ENCODE assay signal across 26 cellular contexts in the genomic region with DNA sequence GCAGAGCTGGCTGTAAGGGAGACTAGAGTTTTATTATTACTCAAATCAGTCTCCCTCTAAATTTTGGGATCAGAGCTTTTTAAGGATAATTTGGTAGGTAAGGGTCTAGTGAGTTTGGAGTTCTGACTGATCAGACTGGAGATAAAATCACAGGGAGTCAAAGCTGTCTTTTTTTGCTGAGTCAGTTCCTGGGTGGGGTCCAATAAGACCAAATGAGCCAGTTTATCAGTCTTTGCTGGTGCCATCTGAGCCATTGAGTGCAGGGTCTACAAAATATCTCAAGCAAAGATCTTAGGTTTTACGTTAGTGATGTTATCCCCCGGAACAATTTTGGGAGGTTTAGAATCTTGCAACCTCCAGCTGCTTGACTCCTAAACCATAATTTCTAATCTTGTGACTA.
"Had no signal": no experiment of that assay in that cellular context is flagged by ENCODE, and none has a peak within 500 bp of the region (broad histone marks: within the 10 kb centered on the region; RNA-seq: fewer than 3 reads in every experiment).

No MANE protein-coding gene starts in this region.

- H3K4me3 Mint-ChIP-seq: activated CD4-positive, alpha-beta memory T cell treated with anti-CD3 and anti-CD28 coated beads, Interleukin-2, amount 10 ng/mL, durations not matched to agents 7 days and 5 days; activated CD4-positive, alpha-beta T cell treated with anti-CD3 and anti-CD28 coated beads, Interleukin-2, amount 10 ng/mL, durations not matched to agents 7 days and 5 days; activated naive CD4-positive, alpha-beta T cell treated with anti-CD3 and anti-CD28 coated beads, Interleukin-2, amount 10 ng/mL, durations not matched to agents 7 days and 5 days; activated T-cell treated with anti-CD3 and anti-CD28 coated beads, Interleukin-2, amount 50 U/mL, for 24 hours; central memory CD8-positive, alpha-beta T cell; dendritic cell treated with granulocyte-macrophage colony-stimulating factor and Interleukin-4, amounts not matched to agents 40 ng/mL and 50 ng/mL, for 4 days; memory B cell; natural killer cell; stimulated activated effector memory CD8-positive, alpha-beta T cell treated with anti-CD3 and anti-CD28 coated beads, Interleukin-12 subunit alpha, Interleukin-12 subunit beta, amount 100 ng/mL, for 72 hours; stimulated activated naive CD8-positive, alpha-beta T cell treated with anti-CD3 and anti-CD28 coated beads, Interleukin-15, Interleukin-2, amounts not matched to agents 100 ng/mL and 50 ng/mL, for 24 hours; type B pancreatic cell; WTC11 had no signal

- H3K4me1 ChIP-seq: esophagus muscularis mucosa, foreskin keratinocyte, heart left ventricle had no signal

- H3K4me3 ChIP-seq: esophagus muscularis mucosa, heart left ventricle, skin epidermis had no signal

- ATAC-seq: foreskin keratinocyte; heart left ventricle; natural killer cell; sciatic nerve; stimulated activated effector memory CD8-positive, alpha-beta T cell treated with anti-CD3 and anti-CD28 coated beads, Interleukin-12 subunit alpha, Interleukin-12 subunit beta, amount 100 ng/mL, for 72 hours; WTC11 had no signal

- H3K9me3 ChIP-seq: esophagus muscularis mucosa had no signal

- H3K4me1 Mint-ChIP-seq: activated CD4-positive, alpha-beta memory T cell treated with anti-CD3 and anti-CD28 coated beads, Interleukin-2, amount 10 ng/mL, durations not matched to agents 7 days and 5 days; activated CD4-positive, alpha-beta T cell treated with anti-CD3 and anti-CD28 coated beads, Interleukin-2, amount 10 ng/mL, durations not matched to agents 7 days and 5 days; activated naive CD4-positive, alpha-beta T cell treated with anti-CD3 and anti-CD28 coated beads, Interleukin-2, amount 10 ng/mL, durations not matched to agents 7 days and 5 days; central memory CD8-positive, alpha-beta T cell; memory B cell; stimulated activated effector memory CD8-positive, alpha-beta T cell treated with anti-CD3 and anti-CD28 coated beads, Interleukin-12 subunit alpha, Interleukin-12 subunit beta, amount 100 ng/mL, for 72 hours; WTC11 had no signal

- H3K27me3 Mint-ChIP-seq: activated CD4-positive, alpha-beta memory T cell treated with anti-CD3 and anti-CD28 coated beads, Interleukin-2, amount 10 ng/mL, durations not matched to agents 7 days and 5 days; activated CD4-positive, alpha-beta T cell treated with anti-CD3 and anti-CD28 coated beads, Interleukin-2, amount 10 ng/mL, durations not matched to agents 7 days and 5 days; activated naive CD4-positive, alpha-beta T cell treated with anti-CD3 and anti-CD28 coated beads, Interleukin-2, amount 10 ng/mL, durations not matched to agents 7 days and 5 days; activated T-cell treated with anti-CD3 and anti-CD28 coated beads, Interleukin-2, amount 50 U/mL, for 24 hours; central memory CD8-positive, alpha-beta T cell; dendritic cell treated with granulocyte-macrophage colony-stimulating factor and Interleukin-4, amounts not matched to agents 40 ng/mL and 50 ng/mL, for 4 days; memory B cell; progenitor cell of endocrine pancreas; stimulated activated naive CD8-positive, alpha-beta T cell treated with anti-CD3 and anti-CD28 coated beads, Interleukin-15, Interleukin-2, amounts not matched to agents 100 ng/mL and 50 ng/mL, for 24 hours; type B pancreatic cell had no signal

- H3K27ac ChIP-seq: esophagus muscularis mucosa, foreskin keratinocyte, heart left ventricle, skin epidermis had no signal

- H3K36me3 Mint-ChIP-seq: activated naive CD4-positive, alpha-beta T cell treated with anti-CD3 and anti-CD28 coated beads, Interleukin-2, amount 10 ng/mL, durations not matched to agents 7 days and 5 days; memory B cell; stimulated activated effector memory CD8-positive, alpha-beta T cell treated with anti-CD3 and anti-CD28 coated beads, Interleukin-12 subunit alpha, Interleukin-12 subunit beta, amount 100 ng/mL, for 72 hours; type B pancreatic cell had no signal

- H3K27ac Mint-ChIP-seq: activated CD4-positive, alpha-beta memory T cell treated with anti-CD3 and anti-CD28 coated beads, Interleukin-2, amount 10 ng/mL, durations not matched to agents 7 days and 5 days; activated CD4-positive, alpha-beta T cell treated with anti-CD3 and anti-CD28 coated beads, Interleukin-2, amount 10 ng/mL, durations not matched to agents 7 days and 5 days; activated naive CD4-positive, alpha-beta T cell treated with anti-CD3 and anti-CD28 coated beads, Interleukin-2, amount 10 ng/mL, durations not matched to agents 7 days and 5 days; activated T-cell treated with anti-CD3 and anti-CD28 coated beads, Interleukin-2, amount 50 U/mL, for 24 hours; dendritic cell treated with granulocyte-macrophage colony-stimulating factor and Interleukin-4, amounts not matched to agents 40 ng/mL and 50 ng/mL, for 4 days; memory B cell; natural killer cell; progenitor cell of endocrine pancreas; stimulated activated effector memory CD8-positive, alpha-beta T cell treated with anti-CD3 and anti-CD28 coated beads, Interleukin-12 subunit alpha, Interleukin-12 subunit beta, amount 100 ng/mL, for 72 hours; stimulated activated naive CD8-positive, alpha-beta T cell treated with anti-CD3 and anti-CD28 coated beads, Interleukin-15, Interleukin-2, amounts not matched to agents 100 ng/mL and 50 ng/mL, for 24 hours; type B pancreatic cell; WTC11 had no signal

- DNase-seq: activated CD4-positive, alpha-beta memory T cell treated with anti-CD3 and anti-CD28 coated beads, Interleukin-2, amount 10 ng/mL, durations not matched to agents 7 days and 5 days; activated CD4-positive, alpha-beta T cell treated with anti-CD3 and anti-CD28 coated beads for 1 hour; activated CD4-positive, alpha-beta T cell treated with anti-CD3 and anti-CD28 coated beads, Interleukin-2, amount 10 ng/mL, durations not matched to agents 7 days and 5 days; activated CD8-positive, alpha-beta memory T cell treated with anti-CD3 and anti-CD28 coated beads, Interleukin-2, amount 50 U/mL, for 48 hours; activated gamma-delta T cell; activated naive CD4-positive, alpha-beta T cell treated with anti-CD3 and anti-CD28 coated beads, Interleukin-2, amount 10 ng/mL, durations not matched to agents 7 days and 5 days; activated T-cell treated with anti-CD3 and anti-CD28 coated beads, Interleukin-2, amount 50 U/mL, for 24 hours; amygdala; foreskin keratinocyte; heart left ventricle; midbrain; natural killer cell; stimulated activated CD4-positive, alpha-beta T cell treated with anti-CD3 and anti-CD28 coated beads, Interleukin-12 subunit alpha, Interleukin-12 subunit beta, amount 100 ng/mL, for 4 hours; stimulated activated CD4-positive, alpha-beta T cell treated with anti-CD3 and anti-CD28 coated beads, Interleukin-4, amount 100 ng/mL, for 24 hours; T-helper 1 cell had no signal

- H3K36me3 ChIP-seq: esophagus muscularis mucosa, heart left ventricle had no signal

- H3K27me3 ChIP-seq: esophagus muscularis mucosa, foreskin keratinocyte, heart left ventricle had no signal
